ENCODE assay signal across 8 cellular contexts in the genomic region with DNA sequence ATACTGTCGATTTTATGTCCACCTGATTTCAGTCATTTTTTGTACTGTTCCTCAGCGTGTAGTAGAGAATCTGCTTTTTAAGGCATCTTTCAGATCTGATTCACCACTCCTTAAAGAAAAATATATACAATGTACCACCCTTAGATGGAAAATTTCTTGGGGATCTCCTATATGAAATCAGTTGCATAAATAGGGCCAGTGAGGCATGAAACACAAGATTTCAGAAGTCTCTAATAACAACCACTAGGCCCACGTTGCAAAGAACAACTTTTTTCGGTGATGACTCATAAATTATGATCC. TPM values are rescaled to one million over a fixed set of nuclear protein-coding genes. Genes with fewer than 3 reads are reported as not detected.
DNase-seq lines count a peak whose midpoint lies in the region; ATAC-seq, FAIRE-seq and TF ChIP-seq lines count a peak whose summit lies in the region.

No MANE protein-coding gene starts in this region.

- WGBS in A549 (ENCODE audit: missing lambda C conversion rate), result 23% methylated on average over 4 of the region's 4 CpGs
- 28% methylated on average over 4 of the region's 4 CpGs for WGBS in GM23248 (ENCODE audit: low coverage in 1 of 2, low lambda C conversion rate in 2 of 2, missing lambda C conversion rate in 2 of 2), 2 experiments
- 33% methylated on average over 4 of the region's 4 CpGs for WGBS in right cardiac atrium
- WGBS in spleen, 5 donors, result 20 to 24% (median 22%) methylated on average over 4 of the region's 4 CpGs

- TF ChIP-seq POLR2A in A549 (IDR thresholded peaks at IDR 0.05; ENCODE audit: low read length), result no peak
- no peak for TF ChIP-seq POLR2A in spleen (IDR thresholded peaks at IDR 0.05)

- peak overlapping the region; percentile 89 to 100; a peak in 3 of 6 replicates for H3K27ac ChIP-seq in A549
- H3K27ac ChIP-seq in GM23248, result peak overlapping the region; percentile 98
- H3K27ac ChIP-seq in right cardiac atrium (ENCODE audit: low read length), result no peak overlapping the region
- H3K27ac ChIP-seq in spleen, result peak overlapping the region; percentile 69 to 99 (median 91)

- H3K79me2 ChIP-seq in GM23248 (ENCODE audit: insufficient read depth), result peaks cover 58% of the 10 kb centered on the region

- H4K20me1 ChIP-seq in GM23248 (ENCODE audit: insufficient read depth), result peaks cover 10% of the 10 kb centered on the region

- no peak overlapping the region for H2AFZ ChIP-seq in GM23248

- H3K36me3 ChIP-seq in GM23248 (ENCODE audit: low read depth) (no peaks in the 10 kb centered on the region), spleen (no peaks in the 10 kb centered on the region)

- H3K4me2 ChIP-seq in A549, result peak overlapping the region; percentile 96
- peak overlapping the region; percentile 97 for H3K4me2 ChIP-seq in GM23248 (ENCODE audit: unreplicated experiment)

- CTCF ChIA-PET in A549 (lab: Yijun Ruan, JAX), result interaction anchor here (0.6 to 1.3 kb wide), 3 partner anchors 185 to 916 kb away, joined by 3 to 9 read pairs (median 4); no protein-coding TSS in a partner anchor
- CTCF ChIA-PET in WTC11 (lab: Charles Lee), result interaction anchor here (1.3 kb wide), 1 partner anchor 185 kb away, joined by 4 read pairs; no protein-coding TSS in a partner anchor

- H3K4me3 ChIP-seq in A549 (peak overlapping the region; percentile 98), GM23248 (peak overlapping the region; percentile 97), right cardiac atrium (ENCODE audit: low read length) (peak overlapping the region; percentile 93), spleen (peak overlapping the region; percentile 53 to 85 (median 69))

- no peak for DNase-seq in A549 (ENCODE audit: low read depth in 1 of 2, low spot score in 1 of 2)
- DNase-seq in GM23248, result no peak
- no peak for DNase-seq in WTC11 (ENCODE audit: low spot score)
- no peak for DNase-seq in right cardiac atrium
- DNase-seq in spleen, result no peak
- no peak for DNase-seq in NCI-H526 treated with DMSO at 0.1 percent for 48 hours (lab: John Stamatoyannopoulos, UW)
- DNase-seq in NCI-H748 (lab: John Stamatoyannopoulos, UW; ENCODE audit: unreplicated experiment), result no peak
- DNase-seq in NCI-H1105 (lab: John Stamatoyannopoulos, UW), result no peak

- TF ChIP-seq EP300 in A549 (IDR thresholded peaks at IDR 0.05), result no peak

- POLR2A ChIA-PET in A549 (lab: Yijun Ruan, JAX) (interaction anchor here (1.0 kb wide), 2 partner anchors 81 to 100 kb away, joined by 4 to 5 read pairs; a partner anchor contains a TSS), WTC11 (lab: Charles Lee) (no interaction called here)

- intact Hi-C loops in right cardiac atrium (cut with DNase I), result loop anchor here in 2 of 4 donors (5.0 to 10.0 kb wide), 3 partner anchors 75 to 185 kb away; a partner anchor contains a TSS
- intact Hi-C loops in spleen (cut with DNase I; ENCODE audit: low total_unique reads), result no loop called here

- H3K9ac ChIP-seq in GM23248, result peak overlapping the region; percentile 95

- no peak for TF ChIP-seq CTCF in A549 (IDR thresholded peaks at IDR 0.05)
- no peak for TF ChIP-seq CTCF in WTC11 (IDR thresholded peaks at IDR 0.05)
- no peak for TF ChIP-seq CTCF in spleen (IDR thresholded peaks at IDR 0.05 in 8 of 11, conservative IDR thresholded peaks at IDR 0.05 in 3 of 11)

- no peaks in the 10 kb centered on the region for H3K36me3 Mint-ChIP-seq in WTC11

- H3K4me1 ChIP-seq in A549 (peaks cover 44% of the 10 kb centered on the region), GM23248 (ENCODE audit: insufficient read depth) (peaks cover 31% of the 10 kb centered on the region), right cardiac atrium (ENCODE audit: control insufficient read depth, insufficient read depth, low read length) (peaks cover 6% of the 10 kb centered on the region), spleen (peaks cover 29 to 86% (median 57%) of the 10 kb centered on the region in 6 donors)

- no peaks in the 10 kb centered on the region for H3K27me3 Mint-ChIP-seq in WTC11 (ENCODE audit: low read depth)

- H3F3A ChIP-seq in GM23248 (ENCODE audit: insufficient read depth), result peaks cover 40% of the 10 kb centered on the region

- in situ Hi-C loops in GM23248 (cut with MboI), result no loop called here

- H3K4me3 Mint-ChIP-seq in WTC11, result peak overlapping the region; percentile 97

- H3K9me3 Mint-ChIP-seq in WTC11, result no peaks in the 10 kb centered on the region

- H3K27me3 ChIP-seq in GM23248 (replicated peaks; ENCODE audit: insufficient read depth) (no peaks in the 10 kb centered on the region), right cardiac atrium (ENCODE audit: control insufficient read depth, insufficient read depth) (no peaks in the 10 kb centered on the region), spleen (replicated peaks in 1 of 7) (no peaks in the 10 kb centered on the region)

- peak overlapping the region; percentile 100 for H3K27ac Mint-ChIP-seq in WTC11

- no peak for FAIRE-seq in A549 (lab: Jason Lieb, UNC)

- peaks cover 57% of the 10 kb centered on the region for H3K4me1 Mint-ChIP-seq in WTC11

- ATAC-seq in A549, result no peak
- ATAC-seq in WTC11, result no peak
- no peak for ATAC-seq in right cardiac atrium

- H3K9me3 ChIP-seq in A549, result no peaks in the 10 kb centered on the region
- H3K9me3 ChIP-seq in GM23248 (ENCODE audit: low read depth), result no peaks in the 10 kb centered on the region
- H3K9me3 ChIP-seq in right cardiac atrium (ENCODE audit: control insufficient read depth, low read length), result no peaks in the 10 kb centered on the region
- no peaks in the 10 kb centered on the region for H3K9me3 ChIP-seq in spleen

- no peaks in the 10 kb centered on the region for H3K9me2 ChIP-seq in GM23248 (ENCODE audit: insufficient read depth)

- TF ChIP-seq RAD21 in A549 (conservative IDR thresholded peaks at IDR 0.05 in 1 of 2, IDR thresholded peaks at IDR 0.05 in 1 of 2), result no peak

TF ChIP-seq in A549, 52 proteins besides CTCF, POLR2A, EP300 and RAD21:
- TF ChIP-seq FOSL2 (IDR thresholded peaks at IDR 0.05) (no peak), FOSL2 (CRISPR knock-in tag; IDR thresholded peaks at IDR 0.05) (peak; percentile 80), ZFP36 (IDR thresholded peaks at IDR 0.05; ENCODE audit: borderline replicate concordance, partially characterized antibody) (no peak), RCOR1 (IDR thresholded peaks at IDR 0.05; ENCODE audit: low read depth, low read length) (no peak)

TF ChIP-seq in WTC11, 78 proteins besides CTCF, POLR2A, EP300 and RAD21:
- no peak for TF ChIP-seq ZBTB21 (CRISPR knock-in tag; IDR thresholded peaks at IDR 0.05; ENCODE audit: borderline replicate concordance)
- TF ChIP-seq, protein P1, sequence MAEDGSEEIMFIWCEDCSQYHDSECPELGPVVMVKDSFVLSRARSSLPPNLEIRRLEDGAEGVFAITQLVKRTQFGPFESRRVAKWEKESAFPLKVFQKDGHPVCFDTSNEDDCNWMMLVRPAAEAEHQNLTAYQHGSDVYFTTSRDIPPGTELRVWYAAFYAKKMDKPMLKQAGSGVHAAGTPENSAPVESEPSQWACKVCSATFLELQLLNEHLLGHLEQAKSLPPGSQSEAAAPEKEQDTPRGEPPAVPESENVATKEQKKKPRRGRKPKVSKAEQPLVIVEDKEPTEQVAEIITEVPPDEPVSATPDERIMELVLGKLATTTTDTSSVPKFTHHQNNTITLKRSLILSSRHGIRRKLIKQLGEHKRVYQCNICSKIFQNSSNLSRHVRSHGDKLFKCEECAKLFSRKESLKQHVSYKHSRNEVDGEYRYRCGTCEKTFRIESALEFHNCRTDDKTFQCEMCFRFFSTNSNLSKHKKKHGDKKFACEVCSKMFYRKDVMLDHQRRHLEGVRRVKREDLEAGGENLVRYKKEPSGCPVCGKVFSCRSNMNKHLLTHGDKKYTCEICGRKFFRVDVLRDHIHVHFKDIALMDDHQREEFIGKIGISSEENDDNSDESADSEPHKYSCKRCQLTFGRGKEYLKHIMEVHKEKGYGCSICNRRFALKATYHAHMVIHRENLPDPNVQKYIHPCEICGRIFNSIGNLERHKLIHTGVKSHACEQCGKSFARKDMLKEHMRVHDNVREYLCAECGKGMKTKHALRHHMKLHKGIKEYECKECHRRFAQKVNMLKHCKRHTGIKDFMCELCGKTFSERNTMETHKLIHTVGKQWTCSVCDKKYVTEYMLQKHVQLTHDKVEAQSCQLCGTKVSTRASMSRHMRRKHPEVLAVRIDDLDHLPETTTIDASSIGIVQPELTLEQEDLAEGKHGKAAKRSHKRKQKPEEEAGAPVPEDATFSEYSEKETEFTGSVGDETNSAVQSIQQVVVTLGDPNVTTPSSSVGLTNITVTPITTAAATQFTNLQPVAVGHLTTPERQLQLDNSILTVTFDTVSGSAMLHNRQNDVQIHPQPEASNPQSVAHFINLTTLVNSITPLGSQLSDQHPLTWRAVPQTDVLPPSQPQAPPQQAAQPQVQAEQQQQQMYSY (CRISPR knock-in tag; IDR thresholded peaks at IDR 0.05), result no peak
- no peak for TF ChIP-seq ZNF671 (CRISPR knock-in tag; IDR thresholded peaks at IDR 0.05)
- TF ChIP-seq CREM (CRISPR knock-in tag; IDR thresholded peaks at IDR 0.05), result no peak
- TF ChIP-seq, protein P2, sequence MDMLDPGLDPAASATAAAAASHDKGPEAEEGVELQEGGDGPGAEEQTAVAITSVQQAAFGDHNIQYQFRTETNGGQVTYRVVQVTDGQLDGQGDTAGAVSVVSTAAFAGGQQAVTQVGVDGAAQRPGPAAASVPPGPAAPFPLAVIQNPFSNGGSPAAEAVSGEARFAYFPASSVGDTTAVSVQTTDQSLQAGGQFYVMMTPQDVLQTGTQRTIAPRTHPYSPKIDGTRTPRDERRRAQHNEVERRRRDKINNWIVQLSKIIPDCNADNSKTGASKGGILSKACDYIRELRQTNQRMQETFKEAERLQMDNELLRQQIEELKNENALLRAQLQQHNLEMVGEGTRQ (CRISPR knock-in tag; IDR thresholded peaks at IDR 0.05), result no peak

RNA-seq across cellular contexts. Expression of a gene that starts 1.4 kb away (rescaled TPM):
- 20.3 and 21.2 TPM in 2 replicates for polyA plus RNA-seq in A549 (2011; rRNA removed)
- polyA plus RNA-seq in A549 (2012; cell fraction: cytosol; rRNA removed), result 5.5 and 6.8 TPM in 2 replicates
- 1.4 and 4.0 TPM in 2 replicates for polyA plus RNA-seq in A549 (2012; cell fraction: nucleus; rRNA removed)
- 16.8 to 19.6 TPM (median 19.1 TPM) in 3 replicates for polyA plus RNA-seq in A549 (2017; fragmentation: RNase III; extraction: RNeasy Plus Mini Kit Qiagen cat#74134 plus additional on column Dnase treatment)
- 4.7 and 5.4 TPM in 2 replicates for polyA minus RNA-seq in A549 (2011; rRNA and poly(A)+ RNA removed)
- total RNA-seq in GM23248 (2014; rRNA removed; shearing (Covaris generic)), result 18.9 and 21.8 TPM in 2 replicates
- polyA plus RNA-seq in GM23248 (2016; fragmentation: Nextera tagmentation; extraction: Ambion mirVana), result 16.0 and 16.7 TPM in 2 replicates
- 23.1 to 26.1 TPM (median 25.1 TPM) in 3 replicates for total RNA-seq in WTC11 (2021)
- total RNA-seq in right cardiac atrium, result 10 to 100 TPM; 16.6 to 19.3 (median 18.4) TPM
- 5.4 TPM for polyA plus RNA-seq in right cardiac atrium
- total RNA-seq in spleen, result 10 to 100 TPM; 26.9 to 37.3 (median 34.3) TPM
- polyA plus RNA-seq in spleen, result 10 to 100 TPM; 13.3 to 18.8 (median 16.1) TPM
